In genomic region chr17:7296189-7296861, GRCh38 we compare ENCODE assay signal across 8 cellular contexts. TPM values are rescaled to one million over a fixed set of nuclear protein-coding genes. Genes with fewer than 3 reads are reported as not detected.
A peak's percentile ranks its signal among the peaks of the same experiment; 100 is the strongest.
DNase-seq lines count a peak whose midpoint lies in the region; ATAC-seq and TF ChIP-seq lines count a peak whose summit lies in the region.

No MANE protein-coding gene starts in this region.

- no peaks in the 10 kb centered on the region for H3K36me3 ChIP-seq in heart right ventricle

- peak; percentile 66 for DNase-seq in GDM1 (lab: John Stamatoyannopoulos, UW)
- DNase-seq in LoVo (ENCODE audit: low spot score) = peak; percentile 89
- peak; percentile 85 for DNase-seq in activated naive CD8-positive, alpha-beta T cell treated with anti-CD3 and anti-CD28 coated beads, Interleukin-2, amount 50 U/mL, for 24 hours
- DNase-seq in heart right ventricle = peak; percentile 81 to 88
- peak; percentile 95 for DNase-seq in posterior vena cava (ENCODE audit: low spot score)

- peaks cover 30% of the 10 kb centered on the region for H3K27me3 Mint-ChIP-seq in activated naive CD8-positive, alpha-beta T cell treated with anti-CD3 and anti-CD28 coated beads, Interleukin-2, amount 50 U/mL, for 24 hours

- H3K4me1 Mint-ChIP-seq in activated naive CD8-positive, alpha-beta T cell treated with anti-CD3 and anti-CD28 coated beads, Interleukin-2, amount 50 U/mL, for 24 hours = peaks cover 23% of the 10 kb centered on the region

- intact Hi-C loops in heart right ventricle (cut with DNase I) (loop anchor here (1.0 to 10.0 kb wide), 10 partner anchors 16 to 252 kb away; partner anchors contain the start of genes SLC16A11 (in 2 of the 10), SLC2A4 (in 2 of the 10), CTDNEP1 (in 1 of the 10) and ELP5 (in 1 of the 10)), posterior vena cava (cut with DNase I) (loop anchor here in 1 of 2 donors (2.0 to 10.0 kb wide), 2 partner anchors 16 to 48 kb away; partner anchors contain the start of gene SLC2A4)

- WGBS in heart right ventricle, 2 donors = 2 to 3% methylated on average over 51 of the region's 51 CpGs

- H3K9me3 Mint-ChIP-seq in activated naive CD8-positive, alpha-beta T cell treated with anti-CD3 and anti-CD28 coated beads, Interleukin-2, amount 50 U/mL, for 24 hours = no peaks in the 10 kb centered on the region

- TF ChIP-seq CTCF in heart right ventricle (IDR thresholded peaks at IDR 0.05) = peak; percentile 91 to 99 (median 96)

- no peaks in the 10 kb centered on the region for H3K9me3 ChIP-seq in heart right ventricle

- peaks cover 18 to 53% (median 49%) of the 10 kb centered on the region in 9 donors for H3K4me1 ChIP-seq in heart right ventricle

- ATAC-seq in SK-N-SH treated with all-trans-retinoic acid at 6 μM for 48 hours = peak; percentile 92
- ATAC-seq in activated naive CD8-positive, alpha-beta T cell treated with anti-CD3 and anti-CD28 coated beads, Interleukin-2, amount 50 U/mL, for 24 hours = peak; percentile 25
- peak; percentile 71 to 93 (median 78) for ATAC-seq in heart right ventricle
- no peak for ATAC-seq in GM21423 (IDR thresholded peaks at IDR 0.05; ENCODE audit: unreplicated experiment)
- ATAC-seq in GM18498 (IDR thresholded peaks at IDR 0.05; ENCODE audit: unreplicated experiment) = no peak

- H3K4me3 Mint-ChIP-seq in activated naive CD8-positive, alpha-beta T cell treated with anti-CD3 and anti-CD28 coated beads, Interleukin-2, amount 50 U/mL, for 24 hours = peak overlapping the region; percentile 52

- peak overlapping the region; percentile 35 to 85 (median 80) for H3K27ac ChIP-seq in heart right ventricle

- H3K4me3 ChIP-seq in heart right ventricle = peak overlapping the region in 7 of 10 donors; percentile 7 to 32 (median 14)

- H3K27ac Mint-ChIP-seq in activated naive CD8-positive, alpha-beta T cell treated with anti-CD3 and anti-CD28 coated beads, Interleukin-2, amount 50 U/mL, for 24 hours = no peak overlapping the region

- no peaks in the 10 kb centered on the region for H3K36me3 Mint-ChIP-seq in activated naive CD8-positive, alpha-beta T cell treated with anti-CD3 and anti-CD28 coated beads, Interleukin-2, amount 50 U/mL, for 24 hours (ENCODE audit: low read depth)

- H3K27me3 ChIP-seq in heart right ventricle = peaks cover 0 to 58% (median 34%) of the 10 kb centered on the region in 7 donors

TF ChIP-seq in SK-N-SH treated with all-trans-retinoic acid at 6 μM for 48 hours, 23 proteins besides CTCF, POLR2A, EP300 and RAD21:
- TF ChIP-seq OSR1 (CRISPR knock-in tag; IDR thresholded peaks at IDR 0.05) (no peak), ISL1 (CRISPR knock-in tag; IDR thresholded peaks at IDR 0.05) (no peak), GLIS3 (CRISPR knock-in tag; IDR thresholded peaks at IDR 0.05) (no peak), TSHZ2 (CRISPR knock-in tag; IDR thresholded peaks at IDR 0.05) (no peak), ZNF70 (CRISPR knock-in tag; IDR thresholded peaks at IDR 0.05) (no peak), PATZ1 (CRISPR knock-in tag; IDR thresholded peaks at IDR 0.05; ENCODE audit: borderline replicate concordance) (no peak), ZFP3 (CRISPR knock-in tag; IDR thresholded peaks at IDR 0.05) (no peak), BACH2 (CRISPR knock-in tag; IDR thresholded peaks at IDR 0.05; ENCODE audit: borderline replicate concordance) (no peak), CSDC2 (CRISPR knock-in tag; IDR thresholded peaks at IDR 0.05) (no peak), ESRRG (CRISPR knock-in tag; IDR thresholded peaks at IDR 0.05) (no peak), SNAI2 (CRISPR knock-in tag; IDR thresholded peaks at IDR 0.05) (no peak), TOX (CRISPR knock-in tag; IDR thresholded peaks at IDR 0.05; ENCODE audit: borderline replicate concordance) (no peak)

RNA-seq across cellular contexts. Expression of gene YBX2, which starts 1.9 kb away (rescaled TPM):
- total RNA-seq in heart right ventricle = 1 to 10 TPM in 7 of 10 donors, under 1 TPM in 3; 0.42 to 1.9 (median 1.2) TPM
- polyA plus RNA-seq in heart right ventricle = 1 to 10 TPM in 1 of 2 donors, under 1 TPM in 1; 0.49 to 2.6 TPM
- total RNA-seq in posterior vena cava = 1 to 10 TPM; 1.7 to 1.8 TPM

RNA-seq across cellular contexts. Expression of gene EIF5A, which starts 11.1 kb away (rescaled TPM):
- total RNA-seq in heart right ventricle (100 to 1,000 TPM; 197 to 444 (median 248) TPM), posterior vena cava (100 to 1,000 TPM; 275 to 328 TPM)
- 100 to 1,000 TPM; 457 to 716 TPM for polyA plus RNA-seq in heart right ventricle

RNA-seq across cellular contexts. Expression of gene SLC2A4, which starts 14.8 kb away (rescaled TPM):
- total RNA-seq in heart right ventricle (100 to 1,000 TPM in 9 of 10 donors, 10 to 100 TPM in 1; 98.1 to 186 (median 177) TPM), posterior vena cava (10 to 100 TPM; 13.5 to 21.3 TPM)
- 100 to 1,000 TPM in 1 of 2 donors, 10 to 100 TPM in 1; 41.8 to 140 TPM for polyA plus RNA-seq in heart right ventricle

RNA-seq across cellular contexts. Expression of gene GPS2, which starts 18.8 kb away (rescaled TPM):
- total RNA-seq in heart right ventricle (10 to 100 TPM; 49.1 to 81.1 (median 57.4) TPM), posterior vena cava (10 to 100 TPM; 47.0 to 47.9 TPM)
- 100 to 1,000 TPM; 103 to 105 TPM for polyA plus RNA-seq in heart right ventricle

RNA-seq across cellular contexts. Expression of gene NEURL4, which starts 32.8 kb away (rescaled TPM):
- total RNA-seq in heart right ventricle (10 to 100 TPM; 21.7 to 45.9 (median 28.7) TPM), posterior vena cava (10 to 100 TPM; 20.0 to 22.8 TPM)
- 10 to 100 TPM; 22.4 to 55.5 TPM for polyA plus RNA-seq in heart right ventricle

Comparison
In these comparisons a context has a peak if more than half of its experiments do, and no peak if none do; other contexts are left out.
1. ATAC-seq: peak in SK-N-SH treated with all-trans-retinoic acid at 6 μM for 48 hours (single experiment), activated naive CD8-positive, alpha-beta T cell treated with anti-CD3 and anti-CD28 coated beads, Interleukin-2, amount 50 U/mL, for 24 hours (single experiment) and heart right ventricle (8 of 8); none in GM21423 (single experiment) and GM18498 (single experiment).
2. RNA of gene SLC2A4, which starts 14.8 kb away (total RNA-seq): 98.1 to 186 TPM in heart right ventricle; 13.5 to 21.3 TPM in posterior vena cava; every median in the first group is over 4 times any median in the second.
3. Peak in every context shown above with its lines, with median percentiles within 50 percentile points of each other: DNase-seq.